ENCODE assay signal across 23 cellular contexts in the genomic region with DNA sequence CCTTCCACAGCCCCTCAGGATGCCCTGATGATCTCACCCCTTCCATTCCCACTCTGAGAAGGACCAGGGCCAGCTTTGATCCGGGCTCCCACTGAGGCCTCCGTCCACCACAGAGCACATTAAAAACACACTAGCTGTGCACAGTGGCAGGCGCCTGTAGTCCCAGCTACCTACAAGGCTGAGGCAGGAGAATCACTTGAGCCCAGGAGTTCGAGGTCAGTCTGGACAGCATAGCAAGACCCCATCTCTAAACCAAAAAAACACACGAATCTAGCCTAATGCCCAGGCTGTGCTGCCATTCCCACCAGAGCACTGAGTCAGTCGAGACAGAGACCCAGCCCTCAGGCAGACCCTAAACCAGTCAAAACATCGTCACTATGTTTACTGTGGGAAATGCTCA. TPM values are rescaled to one million over a fixed set of nuclear protein-coding genes. Genes with fewer than 3 reads are reported as not detected.
A peak's percentile ranks its signal among the peaks of the same experiment; 100 is the strongest.
DNase-seq lines count a peak whose midpoint lies in the region; ATAC-seq, FAIRE-seq and TF ChIP-seq lines count a peak whose summit lies in the region.
"Had no signal": no experiment of that assay in that cellular context is flagged by ENCODE, and none has a peak within 500 bp of the region (broad histone marks: within the 10 kb centered on the region; RNA-seq: fewer than 3 reads in every experiment).

No MANE protein-coding gene starts in this region.

- intact Hi-C loops in activated CD8-positive, alpha-beta T cell treated with anti-CD3 and anti-CD28 coated beads for 36 hours (cut with micrococcal nuclease), result no loop called here
- intact Hi-C loops in natural killer cell (cut with micrococcal nuclease), result no loop called here

- peaks cover 39% of the 10 kb centered on the region for H3K36me3 Mint-ChIP-seq in activated CD8-positive, alpha-beta T cell treated with anti-CD3 and anti-CD28 coated beads, Interleukin-2, amount 10 ng/mL, durations not matched to agents 7 days and 5 days (ENCODE audit: low read depth)
- H3K36me3 Mint-ChIP-seq in activated CD8-positive, alpha-beta T cell treated with anti-CD3 and anti-CD28 coated beads for 36 hours (ENCODE audit: low read depth), result peaks cover 8% of the 10 kb centered on the region
- H3K36me3 Mint-ChIP-seq in WTC11 (peaks cover 8% of the 10 kb centered on the region), nephron progenitor cell (ENCODE audit: low read depth) (peaks cover 28% of the 10 kb centered on the region), natural killer cell (no peaks in the 10 kb centered on the region)

- CTCF ChIA-PET in activated CD8-positive, alpha-beta T cell treated with anti-CD3 and anti-CD28 coated beads, Interleukin-2, amount 10 ng/mL, durations not matched to agents 7 days and 5 days (lab: Charles Lee), result no interaction called here
- CTCF ChIA-PET in activated CD8-positive, alpha-beta T cell treated with anti-CD3 and anti-CD28 coated beads for 36 hours (lab: Charles Lee), result no interaction called here
- CTCF ChIA-PET in WTC11 (lab: Charles Lee), result interaction anchor here (2.2 to 2.5 kb wide), 2 partner anchors 40 to 67 kb away, joined by 9 to 11 read pairs; partner anchors contain the start of gene IL27RA

- POLR2A ChIA-PET in activated CD8-positive, alpha-beta T cell treated with anti-CD3 and anti-CD28 coated beads, Interleukin-2, amount 10 ng/mL, durations not matched to agents 7 days and 5 days (lab: Charles Lee), result interaction anchor here (1.6 to 2.0 kb wide), 2 partner anchors 11 to 14 kb away, joined by 5 to 8 read pairs; partner anchors contain the start of gene RFX1
- POLR2A ChIA-PET in activated CD8-positive, alpha-beta T cell treated with anti-CD3 and anti-CD28 coated beads for 36 hours (lab: Charles Lee), result interaction anchor here (2.1 kb wide), 1 partner anchor 13 kb away, joined by 8 read pairs; the partner anchor contains the start of gene RFX1
- POLR2A ChIA-PET in WTC11 (lab: Charles Lee), result no interaction called here

- no peak for TF ChIP-seq CTCF in activated CD8-positive, alpha-beta T cell treated with anti-CD3 and anti-CD28 coated beads for 36 hours (IDR thresholded peaks at IDR 0.05)
- TF ChIP-seq CTCF in WTC11 (IDR thresholded peaks at IDR 0.05), result no peak
- no peak for TF ChIP-seq CTCF in nephron progenitor cell (IDR thresholded peaks at IDR 0.05)
- TF ChIP-seq CTCF in natural killer cell (IDR thresholded peaks at IDR 0.05), result no peak

- H3K27ac Mint-ChIP-seq in activated CD8-positive, alpha-beta T cell treated with anti-CD3 and anti-CD28 coated beads, Interleukin-2, amount 10 ng/mL, durations not matched to agents 7 days and 5 days, result peak overlapping the region; percentile 34
- H3K27ac Mint-ChIP-seq in activated CD8-positive, alpha-beta T cell treated with anti-CD3 and anti-CD28 coated beads for 36 hours, result no peak overlapping the region
- H3K27ac Mint-ChIP-seq in WTC11 (no peak overlapping the region), nephron progenitor cell (peak overlapping the region; percentile 48), natural killer cell (no peak overlapping the region)

- ATAC-seq in activated CD8-positive, alpha-beta T cell treated with anti-CD3 and anti-CD28 coated beads, Interleukin-2, amount 10 ng/mL, durations not matched to agents 7 days and 5 days, result no peak
- ATAC-seq in activated CD8-positive, alpha-beta T cell treated with anti-CD3 and anti-CD28 coated beads for 36 hours, result no peak
- no peak for ATAC-seq in WTC11
- ATAC-seq in natural killer cell, result no peak

- peaks cover 36% of the 10 kb centered on the region for H3K4me1 Mint-ChIP-seq in activated CD8-positive, alpha-beta T cell treated with anti-CD3 and anti-CD28 coated beads, Interleukin-2, amount 10 ng/mL, durations not matched to agents 7 days and 5 days (ENCODE audit: low read depth)
- H3K4me1 Mint-ChIP-seq in activated CD8-positive, alpha-beta T cell treated with anti-CD3 and anti-CD28 coated beads for 36 hours (ENCODE audit: low read depth), result peaks cover 33% of the 10 kb centered on the region
- H3K4me1 Mint-ChIP-seq in WTC11, result peaks cover 32% of the 10 kb centered on the region
- peaks cover 34% of the 10 kb centered on the region for H3K4me1 Mint-ChIP-seq in nephron progenitor cell
- peaks cover 13 to 28% of the 10 kb centered on the region in 2 donors for H3K4me1 Mint-ChIP-seq in natural killer cell

- FAIRE-seq in GM12892 (lab: Jason Lieb, UNC), result no peak
- FAIRE-seq: D721Med, HTR-8/SVneo had no signal

- no peaks in the 10 kb centered on the region for H3K27me3 Mint-ChIP-seq in activated CD8-positive, alpha-beta T cell treated with anti-CD3 and anti-CD28 coated beads, Interleukin-2, amount 10 ng/mL, durations not matched to agents 7 days and 5 days (ENCODE audit: low read depth)
- no peaks in the 10 kb centered on the region for H3K27me3 Mint-ChIP-seq in activated CD8-positive, alpha-beta T cell treated with anti-CD3 and anti-CD28 coated beads for 36 hours
- no peaks in the 10 kb centered on the region for H3K27me3 Mint-ChIP-seq in WTC11 (ENCODE audit: low read depth)
- H3K27me3 Mint-ChIP-seq in nephron progenitor cell (ENCODE audit: low read depth, poor library complexity), result no peaks in the 10 kb centered on the region
- no peaks in the 10 kb centered on the region for H3K27me3 Mint-ChIP-seq in natural killer cell (ENCODE audit: low read depth in 2 of 2)

- no peaks in the 10 kb centered on the region for H3K9me3 Mint-ChIP-seq in activated CD8-positive, alpha-beta T cell treated with anti-CD3 and anti-CD28 coated beads, Interleukin-2, amount 10 ng/mL, durations not matched to agents 7 days and 5 days (ENCODE audit: insufficient read depth)
- H3K9me3 Mint-ChIP-seq in activated CD8-positive, alpha-beta T cell treated with anti-CD3 and anti-CD28 coated beads for 36 hours, result no peaks in the 10 kb centered on the region
- H3K9me3 Mint-ChIP-seq in WTC11 (no peaks in the 10 kb centered on the region), nephron progenitor cell (no peaks in the 10 kb centered on the region), natural killer cell (no peaks in the 10 kb centered on the region)
- H3K9me3 Mint-ChIP-seq: CD14-positive monocyte had no signal

- no peak for DNase-seq in activated CD8-positive, alpha-beta T cell treated with anti-CD3 and anti-CD28 coated beads, Interleukin-2, amount 10 ng/mL, durations not matched to agents 7 days and 5 days
- no peak for DNase-seq in activated CD8-positive, alpha-beta T cell treated with anti-CD3 and anti-CD28 coated beads for 36 hours
- DNase-seq in GM12892 (ENCODE audit: insufficient read length), result peak; percentile 1
- no peak for DNase-seq in WTC11 (ENCODE audit: low spot score)
- no peak for DNase-seq in nephron progenitor cell
- DNase-seq in NK-92 (lab: John Stamatoyannopoulos, UW; ENCODE audit: unreplicated experiment), result no peak
- no peak for DNase-seq in natural killer cell
- no peak for DNase-seq in activated CD4-positive, alpha-beta T cell treated with anti-CD3 and anti-CD28 coated beads, Interleukin-2, amount 50 U/mL, for 48 hours
- DNase-seq: 8988T, ACHN, BE2C, GOT3, NCI-H1048, NCI-H1417, NCI-H1694, NCI-H2029 treated with DMSO at 0.1 percent for 48 hours, NCI-H526, Right ventricle myocardium superior, RPMI8226 had no signal

- TF ChIP-seq POLR2A in GM12892 (IDR thresholded peaks at IDR 0.05; ENCODE audit: low read depth, low read length), result no peak

- no peak overlapping the region for H3K4me3 Mint-ChIP-seq in activated CD8-positive, alpha-beta T cell treated with anti-CD3 and anti-CD28 coated beads, Interleukin-2, amount 10 ng/mL, durations not matched to agents 7 days and 5 days
- no peak overlapping the region for H3K4me3 Mint-ChIP-seq in activated CD8-positive, alpha-beta T cell treated with anti-CD3 and anti-CD28 coated beads for 36 hours
- H3K4me3 Mint-ChIP-seq in WTC11 (no peak overlapping the region), nephron progenitor cell (no peak overlapping the region), natural killer cell (no peak overlapping the region)
- H3K4me3 Mint-ChIP-seq: CD14-positive monocyte had no signal

TF ChIP-seq in WTC11, 78 proteins besides CTCF, POLR2A, EP300 and RAD21:
- TF ChIP-seq NR3C1 (CRISPR knock-in tag; conservative IDR thresholded peaks at IDR 0.05; ENCODE audit: low read depth) (no peak), ZNF121 (CRISPR knock-in tag; IDR thresholded peaks at IDR 0.05) (peak; percentile 75; the same call in 1 of the 2 replicates)

RNA-seq across cellular contexts. Expression of gene RFX1, which starts 14.1 kb away (rescaled TPM):
- total RNA-seq in activated CD8-positive, alpha-beta T cell treated with anti-CD3 and anti-CD28 coated beads, Interleukin-2, amount 10 ng/mL, durations not matched to agents 7 days and 5 days, result 10 to 100 TPM; 15.9 to 17.7 TPM
- total RNA-seq in activated CD8-positive, alpha-beta T cell treated with anti-CD3 and anti-CD28 coated beads for 36 hours, result 10 to 100 TPM; 13.3 to 14.1 TPM
- polyA plus RNA-seq in GM12892 (2012; ENCODE audit: missing spikeins), result 0.66 TPM
- total RNA-seq in WTC11 (2021) (20.4 to 23.2 TPM (median 21.4 TPM) in 3 replicates), natural killer cell (10 to 100 TPM; 26.0 to 31.8 (median 30.5) TPM)

RNA-seq across cellular contexts. Expression of gene RLN3, which starts 35.9 kb away (rescaled TPM):
- not detected for total RNA-seq in activated CD8-positive, alpha-beta T cell treated with anti-CD3 and anti-CD28 coated beads, Interleukin-2, amount 10 ng/mL, durations not matched to agents 7 days and 5 days
- total RNA-seq in activated CD8-positive, alpha-beta T cell treated with anti-CD3 and anti-CD28 coated beads for 36 hours, result not detected
- not detected for polyA plus RNA-seq in GM12892 (2012; ENCODE audit: missing spikeins)
- not detected in 3 replicates for total RNA-seq in WTC11 (2021)
- total RNA-seq in natural killer cell, result not detected
- total RNA-seq: Right ventricle myocardium superior, SJSA1 had no signal
- polyA plus RNA-seq: CD14-positive monocyte had no signal

RNA-seq across cellular contexts. Expression of gene IL27RA, which starts 39.5 kb away (rescaled TPM):
- total RNA-seq in activated CD8-positive, alpha-beta T cell treated with anti-CD3 and anti-CD28 coated beads, Interleukin-2, amount 10 ng/mL, durations not matched to agents 7 days and 5 days, result 10 to 100 TPM; 39.7 to 39.8 TPM
- total RNA-seq in activated CD8-positive, alpha-beta T cell treated with anti-CD3 and anti-CD28 coated beads for 36 hours, result 10 to 100 TPM; 46.5 to 48.2 TPM
- polyA plus RNA-seq in GM12892 (2012; ENCODE audit: missing spikeins), result 6.5 TPM
- total RNA-seq in WTC11 (2021) (11.8 to 12.2 TPM (median 12.0 TPM) in 3 replicates), natural killer cell (10 to 100 TPM; 38.4 to 61.1 (median 58.0) TPM)

RNA-seq across cellular contexts. Expression of gene DCAF15, which starts 39.7 kb away (rescaled TPM):
- total RNA-seq in activated CD8-positive, alpha-beta T cell treated with anti-CD3 and anti-CD28 coated beads, Interleukin-2, amount 10 ng/mL, durations not matched to agents 7 days and 5 days, result 100 to 1,000 TPM in 1 of 2 experiments, 10 to 100 TPM in 1; 90.1 to 104 TPM
- total RNA-seq in activated CD8-positive, alpha-beta T cell treated with anti-CD3 and anti-CD28 coated beads for 36 hours, result 10 to 100 TPM; 51.3 to 51.9 TPM
- polyA plus RNA-seq in GM12892 (2012; ENCODE audit: missing spikeins), result 17.4 TPM
- total RNA-seq in WTC11 (2021), result 82.9 to 89.0 TPM (median 83.3 TPM) in 3 replicates
- total RNA-seq in natural killer cell, result 100 to 1,000 TPM; 121 to 149 (median 124) TPM

RNA-seq across cellular contexts. Expression of gene PODNL1, which starts 53.8 kb away (rescaled TPM):
- total RNA-seq in activated CD8-positive, alpha-beta T cell treated with anti-CD3 and anti-CD28 coated beads, Interleukin-2, amount 10 ng/mL, durations not matched to agents 7 days and 5 days, result 1 to 10 TPM in 1 of 2 experiments, under 1 TPM in 1; 0.11 to 1.3 TPM
- not detected for total RNA-seq in activated CD8-positive, alpha-beta T cell treated with anti-CD3 and anti-CD28 coated beads for 36 hours
- 0.61 TPM for polyA plus RNA-seq in GM12892 (2012; ENCODE audit: missing spikeins)
- 1.1 to 1.4 TPM (median 1.4 TPM) in 3 replicates for total RNA-seq in WTC11 (2021)
- total RNA-seq in natural killer cell, result under 1 TPM in 1 of 3 donors, not detected in 2; 0.61 TPM

Comparison
In these comparisons a context has a peak if more than half of its experiments do, and no peak if none do; other contexts are left out.
1. H3K27ac Mint-ChIP-seq: peak in activated CD8-positive, alpha-beta T cell treated with anti-CD3 and anti-CD28 coated beads, Interleukin-2, amount 10 ng/mL, durations not matched to agents 7 days and 5 days (single experiment) and nephron progenitor cell (single experiment); none in activated CD8-positive, alpha-beta T cell treated with anti-CD3 and anti-CD28 coated beads for 36 hours (single experiment), WTC11 (single experiment) and natural killer cell (0 of 2).